1 cellular context compared by ENCODE assay signal in genomic region chr3:82973810-82974209, GRCh38.
TF ChIP-seq lines count a peak whose summit lies in the region.

No MANE protein-coding gene starts in this region.

TF ChIP-seq in HepG2, 621 proteins besides CTCF, POLR2A, EP300 and RAD21 (continued from another document):
- TF ChIP-seq ZHX1 (CRISPR knock-in tag; IDR thresholded peaks at IDR 0.05; ENCODE audit: low read depth) (no peak), HNF1B (CRISPR knock-in tag; IDR thresholded peaks at IDR 0.05) (no peak), PBX3 (CRISPR knock-in tag; IDR thresholded peaks at IDR 0.05; ENCODE audit: borderline replicate concordance) (no peak), MEF2D (CRISPR knock-in tag; IDR thresholded peaks at IDR 0.05) (no peak), KMT2B (CRISPR knock-in tag; IDR thresholded peaks at IDR 0.05) (no peak), ZNF460 (CRISPR knock-in tag; IDR thresholded peaks at IDR 0.05; ENCODE audit: borderline replicate concordance) (no peak), ARNTL (CRISPR knock-in tag; IDR thresholded peaks at IDR 0.05) (no peak), ZNF567 (CRISPR knock-in tag; IDR thresholded peaks at IDR 0.05; ENCODE audit: borderline replicate concordance) (no peak), ZNF792 (CRISPR knock-in tag; IDR thresholded peaks at IDR 0.05) (no peak), ZNF644 (CRISPR knock-in tag; IDR thresholded peaks at IDR 0.05; ENCODE audit: low read depth) (no peak), ZNF777 (CRISPR knock-in tag; IDR thresholded peaks at IDR 0.05) (no peak), ZFP91 (CRISPR knock-in tag; IDR thresholded peaks at IDR 0.05; ENCODE audit: borderline replicate concordance) (no peak), SIN3A (IDR thresholded peaks at IDR 0.05; ENCODE audit: borderline replicate concordance, low read depth, low read length) (no peak), ZNF33A (CRISPR knock-in tag; IDR thresholded peaks at IDR 0.05; ENCODE audit: borderline replicate concordance) (no peak)
